8 cellular contexts compared by ENCODE assay signal in genomic region chr15:31974855-31975421, GRCh38. TPM values are rescaled to one million over a fixed set of nuclear protein-coding genes. Genes with fewer than 3 reads are reported as not detected.
A peak's percentile ranks its signal among the peaks of the same experiment; 100 is the strongest.
DNase-seq lines count a peak whose midpoint lies in the region; ATAC-seq and TF ChIP-seq lines count a peak whose summit lies in the region.

No MANE protein-coding gene starts in this region.

- no peak for ATAC-seq in aorta (ENCODE audit: low FRiP score)

- H3K27ac ChIP-seq in aorta (ENCODE audit: low read depth in 1 of 2, low read length in 2 of 2) = no peak overlapping the region

- intact Hi-C loops in aorta (cut with DNase I) = no loop called here

- peak; percentile 44 for TF ChIP-seq CTCF in fibroblast of villous mesenchyme (IDR thresholded peaks at IDR 0.05; ENCODE audit: insufficient read depth, low read depth, low read length)

- no peaks in the 10 kb centered on the region for H3K4me1 ChIP-seq in aorta (ENCODE audit: control insufficient read depth in 1 of 2, insufficient read depth in 2 of 2, low read length in 2 of 2)

- H3K4me3 ChIP-seq in fibroblast of villous mesenchyme (ENCODE audit: low read depth, low read length) = no peak overlapping the region
- H3K4me3 ChIP-seq in aorta (ENCODE audit: low read length in 2 of 2) = no peak overlapping the region

- 2 to 3% methylated on average over 18 of the region's 18 CpGs for WGBS in aorta, 2 donors

- no peaks in the 10 kb centered on the region for H3K9me3 ChIP-seq in aorta (ENCODE audit: control insufficient read depth, low read length)

- H3K36me3 ChIP-seq in aorta (ENCODE audit: control insufficient read depth in 1 of 2, insufficient read depth in 2 of 2, low read length in 1 of 2) = no peaks in the 10 kb centered on the region

- H3K27me3 ChIP-seq in aorta (ENCODE audit: control insufficient read depth in 1 of 2, insufficient read depth in 2 of 2, low read length in 1 of 2) = no peaks in the 10 kb centered on the region

- DNase-seq in A172 (ENCODE audit: low spot score) (peak; percentile 6), EL (peak; percentile 26), NCI-H1694 (lab: John Stamatoyannopoulos, UW) (peak; percentile 23), fibroblast of villous mesenchyme (ENCODE audit: low read depth) (no peak), renal cortical epithelial cell (ENCODE audit: low read depth) (peak; percentile 3), aorta (no peak)
- DNase-seq in activated CD4-positive, alpha-beta T cell treated with anti-CD3 and anti-CD28 coated beads, Interleukin-2, amount 50 U/mL, for 1 hour = peak; percentile 13
- no peak for DNase-seq in NK-92 treated with Interleukin-12 subunit alpha and Interleukin-12 subunit beta, amount 100 ng/mL, for 24 hours (lab: John Stamatoyannopoulos, UW)

RNA-seq across cellular contexts. Expression of gene CHRNA7, which starts 55.4 kb away (rescaled TPM):
- 0.10 and 0.19 TPM in 2 replicates for total RNA-seq in A172 (2014; rRNA removed; shearing (Covaris generic))
- total RNA-seq in fibroblast of villous mesenchyme (not detected in 2 replicates), renal cortical epithelial cell (0.52 and 1.5 TPM in 2 replicates), aorta (1 to 10 TPM; 3.5 to 3.6 TPM)
- 1 to 10 TPM in 1 of 2 donors, under 1 TPM in 1; 0.88 to 2.3 TPM for polyA plus RNA-seq in aorta

Comparison
In these comparisons a context has a peak if more than half of its experiments do, and no peak if none do; other contexts are left out.
1. DNase-seq: peak in A172 (single experiment), EL (single experiment), NCI-H1694 (single experiment), activated CD4-positive, alpha-beta T cell treated with anti-CD3 and anti-CD28 coated beads, Interleukin-2, amount 50 U/mL, for 1 hour (single experiment) and renal cortical epithelial cell (single experiment); none in fibroblast of villous mesenchyme (single experiment), aorta (0 of 2) and NK-92 treated with Interleukin-12 subunit alpha and Interleukin-12 subunit beta, amount 100 ng/mL, for 24 hours (single experiment).